In genomic region chr17:13925579-13925978, GRCh38 we compare ENCODE assay signal across 17 cellular contexts.
DNase-seq lines count a peak whose midpoint lies in the region; ATAC-seq and TF ChIP-seq lines count a peak whose summit lies in the region.
"Had no signal": no experiment of that assay in that cellular context is flagged by ENCODE, and none has a peak within 500 bp of the region (broad histone marks: within the 10 kb centered on the region; RNA-seq: fewer than 3 reads in every experiment).

No MANE protein-coding gene starts in this region.

- no peaks in the 10 kb centered on the region for H4K20me1 ChIP-seq in PC-3 (ENCODE audit: low read length)

- H3K4me3 ChIP-seq in AG10803 (ENCODE audit: low read length) (no peak overlapping the region), PC-3 (ENCODE audit: low read length) (no peak overlapping the region), psoas muscle (no peak overlapping the region)
- H3K4me3 ChIP-seq: gastrocnemius medialis had no signal

- ATAC-seq in PC-3 (no peak), foreskin keratinocyte (no peak), psoas muscle (no peak), left colon (no peak), GM18873 (IDR thresholded peaks at IDR 0.05; ENCODE audit: low FRiP score, unreplicated experiment) (no peak), HG03108 (IDR thresholded peaks at IDR 0.05; ENCODE audit: unreplicated experiment) (no peak)
- ATAC-seq: gastrocnemius medialis had no signal

- H3K27ac ChIP-seq in PC-3 (ENCODE audit: low read length) (no peak overlapping the region), foreskin keratinocyte (no peak overlapping the region), psoas muscle (no peak overlapping the region)
- H3K27ac ChIP-seq: gastrocnemius medialis had no signal

- H3K4me2 ChIP-seq in PC-3 (ENCODE audit: low read length), result no peak overlapping the region

- POLR2A ChIA-PET in PC-3 (lab: Charles Lee; ENCODE audit: unreplicated experiment), result no interaction called here

- no peak for DNase-seq in AG10803 (ENCODE audit: low read depth)
- peak; percentile 9 for DNase-seq in H4 (ENCODE audit: low spot score)
- peak; percentile 53 for DNase-seq in PC-3
- DNase-seq in foreskin keratinocyte, result no peak
- no peak for DNase-seq in psoas muscle
- DNase-seq in left colon, result no peak
- DNase-seq: activated CD4-positive, alpha-beta T cell treated with anti-CD3 and anti-CD28 coated beads for 48 hours; aorta; Calu3; gastrocnemius medialis; GOT3; NCI-H2081 treated with DMSO at 0.1 percent for 48 hours; NCI-H524; stimulated activated CD4-positive, alpha-beta T cell treated with anti-CD3 and anti-CD28 coated beads, Interleukin-4, amount 100 ng/mL, for 1 hour; substantia nigra had no signal

- H3K9ac ChIP-seq in PC-3 (ENCODE audit: low read length), result no peak overlapping the region

- H3F3A ChIP-seq in PC-3 (ENCODE audit: low read length, unreplicated experiment), result no peaks in the 10 kb centered on the region

- no TSS peak for BruUV-seq in PC-3 (replicated peaks; lab: Mats Ljungman, UMichigan)

- peaks cover 9% of the 10 kb centered on the region; the same call in 1 of the 2 replicates for H3K27me3 ChIP-seq in PC-3 (ENCODE audit: low read length)
- H3K27me3 ChIP-seq in foreskin keratinocyte, result no peaks in the 10 kb centered on the region
- no peaks in the 10 kb centered on the region for H3K27me3 ChIP-seq in psoas muscle (ENCODE audit: insufficient read depth in 3 of 3, low read length in 2 of 3)
- H3K27me3 ChIP-seq: gastrocnemius medialis had no signal

- WGBS in psoas muscle, 3 donors, result 74 to 95% (median 90%) methylated on average over 5 of the region's 5 CpGs

- TF ChIP-seq CTCF in AG10803 (conservative IDR thresholded peaks at IDR 0.05; ENCODE audit: low read length) (0 out of 2 replicates have a peak, but pooled peaks have one; percentile 3), PC-3 (conservative IDR thresholded peaks at IDR 0.05; ENCODE audit: low read depth, low read length) (peak; percentile 66), foreskin keratinocyte (conservative IDR thresholded peaks at IDR 0.05) (peak; percentile 50), psoas muscle (IDR thresholded peaks at IDR 0.05) (no peak)

- H3K9me2 ChIP-seq in PC-3 (replicated peaks; ENCODE audit: low read length), result no peaks in the 10 kb centered on the region

- H3K36me3 ChIP-seq in PC-3 (ENCODE audit: low read depth, low read length) (no peaks in the 10 kb centered on the region), psoas muscle (ENCODE audit: insufficient read depth in 1 of 2, low read depth in 1 of 2) (no peaks in the 10 kb centered on the region)
- H3K36me3 ChIP-seq: gastrocnemius medialis had no signal

- CTCF ChIA-PET in PC-3 (lab: Charles Lee), result no interaction called here

- H3K9me3 ChIP-seq in PC-3 (ENCODE audit: low read length) (no peaks in the 10 kb centered on the region), psoas muscle (no peaks in the 10 kb centered on the region)
- H3K9me3 ChIP-seq: gastrocnemius medialis had no signal

- H2AFZ ChIP-seq in PC-3 (ENCODE audit: low read length), result no peak overlapping the region

- no peaks in the 10 kb centered on the region for H3K4me1 ChIP-seq in PC-3 (ENCODE audit: insufficient read depth, low read length)
- no peaks in the 10 kb centered on the region for H3K4me1 ChIP-seq in foreskin keratinocyte
- no peaks in the 10 kb centered on the region for H3K4me1 ChIP-seq in psoas muscle
- H3K4me1 ChIP-seq: gastrocnemius medialis had no signal

- no peaks in the 10 kb centered on the region for H3K79me2 ChIP-seq in PC-3 (ENCODE audit: low read length)

- intact Hi-C loops in PC-3 (cut with micrococcal nuclease), result no loop called here
- intact Hi-C loops in psoas muscle (cut with DNase I), result no loop called here
- intact Hi-C loops in left colon (cut with DNase I, micrococcal nuclease), result no loop called here

Comparison
In these comparisons a context has a peak if more than half of its experiments do, and no peak if none do; other contexts are left out.
1. DNase-seq: peak in H4 (single experiment) and PC-3 (single experiment); none in AG10803 (single experiment), foreskin keratinocyte (0 of 2), psoas muscle (0 of 2) and left colon (0 of 2).